In the genomic region with DNA sequence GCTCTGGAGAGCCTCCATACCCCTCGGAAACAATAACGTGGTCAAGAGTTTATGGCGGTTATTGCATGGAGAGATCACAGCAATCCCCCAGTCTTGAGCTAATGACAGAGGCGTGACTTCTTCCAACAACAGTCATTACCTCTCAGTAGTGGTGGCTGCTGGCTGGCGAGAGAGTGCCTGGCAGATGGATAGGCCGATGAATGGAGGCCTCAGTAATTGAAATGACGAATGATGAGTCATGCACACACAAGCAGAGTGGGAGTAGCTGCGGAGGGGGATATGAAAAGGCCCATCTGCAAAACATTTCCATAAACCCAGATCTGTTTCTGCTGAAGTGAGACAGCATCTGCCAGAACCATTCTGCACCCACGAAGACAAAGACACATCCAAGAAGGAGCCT, we compare ENCODE assay signal across 9 cellular contexts.
DNase-seq lines count a peak whose midpoint lies in the region; ATAC-seq and TF ChIP-seq lines count a peak whose summit lies in the region.
"Had no signal": no experiment of that assay in that cellular context is flagged by ENCODE, and none has a peak within 500 bp of the region (broad histone marks: within the 10 kb centered on the region; RNA-seq: fewer than 3 reads in every experiment).

No MANE protein-coding gene starts in this region.

- CTCF ChIA-PET in CD8-positive, alpha-beta T cell (lab: Charles Lee): interaction anchor here (0.7 kb wide), 1 partner anchor 12 kb away, joined by 3 read pairs; no protein-coding TSS in a partner anchor

- H3K27me3 Mint-ChIP-seq in CD8-positive, alpha-beta T cell (ENCODE audit: low read depth): no peaks in the 10 kb centered on the region
- H3K27me3 Mint-ChIP-seq in activated T-helper 2 cell treated with anti-CD3 and anti-CD28 coated beads, Interferon-gamma antibody, Interleukin-2, Interleukin-4, amounts not matched to agents 10 μg/mL and 5 μg/mL and 100 μg/mL, durations not matched to agents 14 hours and 24 hours and 36 hours (ENCODE audit: low read depth): no peaks in the 10 kb centered on the region

- no peak overlapping the region for H3K4me3 Mint-ChIP-seq in CD8-positive, alpha-beta T cell
- no peak overlapping the region for H3K4me3 Mint-ChIP-seq in activated T-helper 2 cell treated with anti-CD3 and anti-CD28 coated beads, Interferon-gamma antibody, Interleukin-2, Interleukin-4, amounts not matched to agents 10 μg/mL and 5 μg/mL and 100 μg/mL, durations not matched to agents 14 hours and 24 hours and 36 hours (ENCODE audit: low read depth)

- H3K36me3 ChIP-seq in suprapubic skin: no peaks in the 10 kb centered on the region
- no peaks in the 10 kb centered on the region for H3K36me3 ChIP-seq in CD8-positive, alpha-beta T cell (ENCODE audit: insufficient read depth, low read length)

- H3K9me3 Mint-ChIP-seq in CD8-positive, alpha-beta T cell: no peaks in the 10 kb centered on the region
- no peaks in the 10 kb centered on the region for H3K9me3 Mint-ChIP-seq in activated T-helper 2 cell treated with anti-CD3 and anti-CD28 coated beads, Interferon-gamma antibody, Interleukin-2, Interleukin-4, amounts not matched to agents 10 μg/mL and 5 μg/mL and 100 μg/mL, durations not matched to agents 14 hours and 24 hours and 36 hours

- H3K27me3 ChIP-seq in suprapubic skin: no peaks in the 10 kb centered on the region
- H3K27me3 ChIP-seq in CD8-positive, alpha-beta T cell (ENCODE audit: insufficient read depth, low read length): no peaks in the 10 kb centered on the region

- H3K9me3 ChIP-seq in suprapubic skin: no peaks in the 10 kb centered on the region
- H3K9me3 ChIP-seq in CD8-positive, alpha-beta T cell (ENCODE audit: low read length): no peaks in the 10 kb centered on the region

- WGBS in suprapubic skin: 53% methylated on average over 9 of the region's 9 CpGs

- DNase-seq in NCI-H187 treated with DMSO at 0.1 percent for 48 hours (lab: John Stamatoyannopoulos, UW): peak; percentile 42
- DNase-seq in NCI-H187 (lab: John Stamatoyannopoulos, UW): no peak
- DNase-seq in SK-N-DZ (ENCODE audit: low spot score): peak; percentile 30
- peak; percentile 55 to 94 (median 76) for DNase-seq in head of caudate nucleus
- DNase-seq in suprapubic skin (ENCODE audit: low spot score in 2 of 2): peak in 1 of 2 donors; percentile 74
- no peak for DNase-seq in CD8-positive, alpha-beta T cell
- DNase-seq in activated T-helper 2 cell treated with anti-CD3 and anti-CD28 coated beads, Interferon-gamma antibody, Interleukin-2, Interleukin-4, amounts not matched to agents 10 μg/mL and 5 μg/mL and 100 μg/mL, durations not matched to agents 14 hours and 24 hours and 36 hours (ENCODE audit: low spot score): no peak

- H3K27ac Mint-ChIP-seq in CD8-positive, alpha-beta T cell: no peak overlapping the region
- no peak overlapping the region for H3K27ac Mint-ChIP-seq in activated T-helper 2 cell treated with anti-CD3 and anti-CD28 coated beads, Interferon-gamma antibody, Interleukin-2, Interleukin-4, amounts not matched to agents 10 μg/mL and 5 μg/mL and 100 μg/mL, durations not matched to agents 14 hours and 24 hours and 36 hours

- intact Hi-C loops in head of caudate nucleus (cut with DNase I): no loop called here
- intact Hi-C loops in CD8-positive, alpha-beta T cell (cut with DNase I, micrococcal nuclease): no loop called here
- intact Hi-C loops in activated T-helper 2 cell treated with anti-CD3 and anti-CD28 coated beads, Interferon-gamma antibody, Interleukin-2, Interleukin-4, amounts not matched to agents 10 μg/mL and 5 μg/mL and 100 μg/mL, durations not matched to agents 14 hours and 24 hours and 36 hours (cut with micrococcal nuclease): no loop called here

- no peak for TF ChIP-seq CTCF in suprapubic skin (IDR thresholded peaks at IDR 0.05)
- no peak for TF ChIP-seq CTCF in CD8-positive, alpha-beta T cell (IDR thresholded peaks at IDR 0.05)

- no peak overlapping the region for H3K4me3 ChIP-seq in suprapubic skin
- no peak overlapping the region for H3K4me3 ChIP-seq in CD8-positive, alpha-beta T cell (ENCODE audit: low read depth, low read length)
- H3K4me3 ChIP-seq: SK-N-MC had no signal

- POLR2A ChIA-PET in CD8-positive, alpha-beta T cell (lab: Charles Lee): no interaction called here

- no peak for ATAC-seq in CD8-positive, alpha-beta T cell
- ATAC-seq in HG03342 (IDR thresholded peaks at IDR 0.05; ENCODE audit: unreplicated experiment): no peak

- no peaks in the 10 kb centered on the region for H3K36me3 Mint-ChIP-seq in CD8-positive, alpha-beta T cell
- no peaks in the 10 kb centered on the region for H3K36me3 Mint-ChIP-seq in activated T-helper 2 cell treated with anti-CD3 and anti-CD28 coated beads, Interferon-gamma antibody, Interleukin-2, Interleukin-4, amounts not matched to agents 10 μg/mL and 5 μg/mL and 100 μg/mL, durations not matched to agents 14 hours and 24 hours and 36 hours (ENCODE audit: low read depth)

- TF ChIP-seq POLR2A in suprapubic skin (IDR thresholded peaks at IDR 0.05): no peak

- peaks cover 17% of the 10 kb centered on the region for H3K4me1 ChIP-seq in suprapubic skin
- H3K4me1 ChIP-seq in CD8-positive, alpha-beta T cell (ENCODE audit: insufficient read depth, low read length): no peaks in the 10 kb centered on the region

- no peak for TF ChIP-seq EP300 in suprapubic skin (IDR thresholded peaks at IDR 0.05)

- no peaks in the 10 kb centered on the region for H3K4me1 Mint-ChIP-seq in CD8-positive, alpha-beta T cell (ENCODE audit: low read depth)
- no peaks in the 10 kb centered on the region for H3K4me1 Mint-ChIP-seq in activated T-helper 2 cell treated with anti-CD3 and anti-CD28 coated beads, Interferon-gamma antibody, Interleukin-2, Interleukin-4, amounts not matched to agents 10 μg/mL and 5 μg/mL and 100 μg/mL, durations not matched to agents 14 hours and 24 hours and 36 hours (ENCODE audit: low read depth)

- peak overlapping the region; percentile 63 for H3K27ac ChIP-seq in suprapubic skin
- no peak overlapping the region for H3K27ac ChIP-seq in CD8-positive, alpha-beta T cell (ENCODE audit: low read depth, low read length)
- H3K27ac ChIP-seq: SK-N-MC had no signal

Comparison
In these comparisons a context has a peak if more than half of its experiments do, and no peak if none do; other contexts are left out.
1. DNase-seq: peak in NCI-H187 treated with DMSO at 0.1 percent for 48 hours (single experiment), SK-N-DZ (single experiment) and head of caudate nucleus (42 of 42); none in NCI-H187 (0 of 2), CD8-positive, alpha-beta T cell (0 of 7) and activated T-helper 2 cell treated with anti-CD3 and anti-CD28 coated beads, Interferon-gamma antibody, Interleukin-2, Interleukin-4, amounts not matched to agents 10 μg/mL and 5 μg/mL and 100 μg/mL, durations not matched to agents 14 hours and 24 hours and 36 hours (single experiment).